ENCODE assay signal across 21 cellular contexts in genomic region chr12:27769142-27769672, GRCh38. TPM values are rescaled to one million over a fixed set of nuclear protein-coding genes. Genes with fewer than 3 reads are reported as not detected.
A peak's percentile ranks its signal among the peaks of the same experiment; 100 is the strongest.
DNase-seq lines count a peak whose midpoint lies in the region; ATAC-seq, FAIRE-seq and TF ChIP-seq lines count a peak whose summit lies in the region.
"Had no signal": no experiment of that assay in that cellular context is flagged by ENCODE, and none has a peak within 500 bp of the region (broad histone marks: within the 10 kb centered on the region; RNA-seq: fewer than 3 reads in every experiment).

No MANE protein-coding gene starts in this region.

- H3K9ac ChIP-seq in HepG2 (ENCODE audit: insufficient read depth, low read depth, low read length) (no peak overlapping the region), smooth muscle cell (ENCODE audit: low read depth) (no peak overlapping the region), mesendoderm (ENCODE audit: low read length) (no peak overlapping the region)
- H3K9ac ChIP-seq: BLaER1 had no signal

- H3K4me1 ChIP-seq in HepG2 (ENCODE audit: insufficient read depth, low read length): peaks cover 11% of the 10 kb centered on the region
- H3K4me1 ChIP-seq in right lobe of liver: no peaks in the 10 kb centered on the region
- no peaks in the 10 kb centered on the region for H3K4me1 ChIP-seq in mucosa of descending colon (ENCODE audit: low read depth)
- peaks cover 5% of the 10 kb centered on the region for H3K4me1 ChIP-seq in smooth muscle cell (ENCODE audit: low read depth)
- no peaks in the 10 kb centered on the region for H3K4me1 ChIP-seq in mesendoderm (ENCODE audit: control insufficient read depth, low read depth, low read length)
- H3K4me1 ChIP-seq: BLaER1 had no signal

- H3K27me3 ChIP-seq in HepG2 (ENCODE audit: control insufficient read depth in 1 of 2, insufficient read depth in 2 of 2, low read length in 2 of 2) (no peaks in the 10 kb centered on the region; a peak in 1 of 5 replicates), right lobe of liver (no peaks in the 10 kb centered on the region), smooth muscle cell (ENCODE audit: low read depth) (no peaks in the 10 kb centered on the region), mesendoderm (ENCODE audit: insufficient read depth, low read length, poor library complexity) (no peaks in the 10 kb centered on the region)
- H3K27me3 ChIP-seq: BLaER1 had no signal

- H3K4me3 ChIP-seq in HepG2 (replicated peaks in 1 of 3; ENCODE audit: insufficient read depth in 1 of 3, low read depth in 2 of 3, low read length in 3 of 3): no peak overlapping the region
- H3K4me3 ChIP-seq in right lobe of liver: no peak overlapping the region
- no peak overlapping the region for H3K4me3 ChIP-seq in mucosa of descending colon
- H3K4me3 ChIP-seq in smooth muscle cell: no peak overlapping the region
- no peak overlapping the region for H3K4me3 ChIP-seq in mesendoderm (ENCODE audit: low read length)
- no peak overlapping the region for H3K4me3 ChIP-seq in coronary artery
- H3K4me3 ChIP-seq: BLaER1 had no signal

- TF ChIP-seq CTCF in HepG2 (CRISPR knock-in tag; IDR thresholded peaks at IDR 0.05): no peak
- no peak for TF ChIP-seq CTCF in right lobe of liver (IDR thresholded peaks at IDR 0.05)
- TF ChIP-seq CTCF in mucosa of descending colon (IDR thresholded peaks at IDR 0.05): no peak
- TF ChIP-seq CTCF in smooth muscle cell (IDR thresholded peaks at IDR 0.05; ENCODE audit: borderline replicate concordance, insufficient read depth, poor library complexity, severe bottlenecking): no peak
- no peak for TF ChIP-seq CTCF in coronary artery (IDR thresholded peaks at IDR 0.05)

- H3K9me3 ChIP-seq in HepG2 (ENCODE audit: low read length) (no peaks in the 10 kb centered on the region), right lobe of liver (no peaks in the 10 kb centered on the region), mucosa of descending colon (no peaks in the 10 kb centered on the region), smooth muscle cell (replicated peaks; ENCODE audit: low read depth) (no peaks in the 10 kb centered on the region)
- H3K9me3 ChIP-seq: BLaER1 had no signal

- H4K20me1 ChIP-seq in HepG2 (ENCODE audit: insufficient read depth, low read length) (no peaks in the 10 kb centered on the region), smooth muscle cell (ENCODE audit: low read depth) (no peaks in the 10 kb centered on the region)
- H4K20me1 ChIP-seq: BLaER1 had no signal

- H3K36me3 ChIP-seq in HepG2 (replicated peaks in 1 of 2; ENCODE audit: control insufficient read depth in 1 of 2, insufficient read depth in 2 of 2, low read length in 2 of 2): no peaks in the 10 kb centered on the region
- H3K36me3 ChIP-seq in right lobe of liver: no peaks in the 10 kb centered on the region
- H3K36me3 ChIP-seq in mucosa of descending colon (ENCODE audit: low read depth): no peaks in the 10 kb centered on the region
- H3K36me3 ChIP-seq in smooth muscle cell (ENCODE audit: low read depth): no peaks in the 10 kb centered on the region
- no peaks in the 10 kb centered on the region for H3K36me3 ChIP-seq in mesendoderm (ENCODE audit: control insufficient read depth, insufficient read depth, low read length)
- H3K36me3 ChIP-seq: BLaER1 had no signal

- no peak overlapping the region for H3K27ac ChIP-seq in HepG2 (ENCODE audit: extremely low read length, insufficient read depth, low read length)
- no peak overlapping the region for H3K27ac ChIP-seq in right lobe of liver
- H3K27ac ChIP-seq in smooth muscle cell (ENCODE audit: low read depth): peak overlapping the region; percentile 28
- no peak overlapping the region for H3K27ac ChIP-seq in mesendoderm (ENCODE audit: low read depth, low read length)
- H3K27ac ChIP-seq in coronary artery: no peak overlapping the region
- H3K27ac ChIP-seq: BLaER1 had no signal

- no peak overlapping the region for H4K8ac ChIP-seq in mesendoderm (ENCODE audit: low read depth, low read length)

- in situ Hi-C loops in HepG2 (cut with HindIII; ENCODE audit: extremely low pct_ligation_motif_present, low pct_unique_long_range_greater_than_20kb): no loop called here

- TF ChIP-seq POLR2A in HepG2 (IDR thresholded peaks at IDR 0.05; ENCODE audit: insufficient read depth in 1 of 2, low read depth in 2 of 2, low read length in 2 of 2) (no peak), right lobe of liver (IDR thresholded peaks at IDR 0.05) (no peak)

- no peak for TF ChIP-seq RAD21 in HepG2 (CRISPR knock-in tag; IDR thresholded peaks at IDR 0.05)

- H3K18ac ChIP-seq in mesendoderm (ENCODE audit: low read length): no peak overlapping the region

- no peak overlapping the region for H2BK120ac ChIP-seq in mesendoderm (ENCODE audit: low read depth, low read length)

- H3K4me2 ChIP-seq in HepG2 (ENCODE audit: low read depth, low read length) (no peak overlapping the region), smooth muscle cell (peak overlapping the region; percentile 26), mesendoderm (ENCODE audit: low read length) (no peak overlapping the region)
- H3K4me2 ChIP-seq: BLaER1 had no signal

- H3F3A ChIP-seq in smooth muscle cell (ENCODE audit: low read depth): peaks cover 4% of the 10 kb centered on the region

- 33% methylated on average over 8 of the region's 8 CpGs for WGBS in HepG2 (ENCODE audit: low lambda C conversion rate)
- 78% methylated on average over 7 of the region's 8 CpGs for WGBS in right lobe of liver (ENCODE audit: insufficient coverage, low coverage, low lambda C conversion rate, missing lambda C conversion rate)
- WGBS in smooth muscle cell (ENCODE audit: low lambda C conversion rate): 70% methylated on average over 8 of the region's 8 CpGs
- WGBS in mesendoderm (ENCODE audit: extremely low coverage, insufficient coverage, low lambda C conversion rate): no CpG with 5 or more reads among the region's 8 CpGs

- H3K56ac ChIP-seq in mesendoderm (ENCODE audit: low read length): no peak overlapping the region

- no peaks in the 10 kb centered on the region for H3K79me1 ChIP-seq in mesendoderm (ENCODE audit: low read length)

- DNase-seq in HepG2 (ENCODE audit: low spot score) (no peak), right lobe of liver (no peak), left colon (no peak), mucosa of descending colon (no peak), smooth muscle cell (lab: John Stamatoyannopoulos, UW; ENCODE audit: unreplicated experiment) (no peak), mesendoderm (no peak), NCI-H1105 treated with DMSO at 0.1 percent for 48 hours (lab: John Stamatoyannopoulos, UW) (no peak), coronary artery (ENCODE audit: low spot score) (no peak)
- DNase-seq: 8988T; CD4-positive, alpha-beta memory T cell; DMS153; DMS79; GF-D8; H9 had no signal

- ATAC-seq in HepG2 (peak; percentile 62; the same call in 2 of the 3 replicates), right lobe of liver (no peak), left colon (peak; percentile 67), mucosa of descending colon (peak; percentile 71)

- no peak overlapping the region for H4K5ac ChIP-seq in mesendoderm (ENCODE audit: low read length)

- no peak overlapping the region for H2BK5ac ChIP-seq in mesendoderm (ENCODE audit: low read length)

- POLR2A ChIA-PET in HepG2 (lab: Yijun Ruan, JAX): no interaction called here

- H3K4ac ChIP-seq in mesendoderm (ENCODE audit: low read depth, low read length): no peak overlapping the region

- no peak overlapping the region for H2BK15ac ChIP-seq in mesendoderm (replicated peaks; ENCODE audit: low read depth)

- H2AFZ ChIP-seq in HepG2 (ENCODE audit: low read length): no peak overlapping the region
- no peak overlapping the region for H2AFZ ChIP-seq in smooth muscle cell (ENCODE audit: low read depth)

- BruUV-seq in HepG2 (replicated peaks; lab: Mats Ljungman, UMichigan): no TSS peak

- no peak for TF ChIP-seq EP300 in HepG2 (IDR thresholded peaks at IDR 0.05; ENCODE audit: low read depth in 2 of 2, low read length in 2 of 2)
- no peak for TF ChIP-seq EP300 in HepG2 (CRISPR knock-in tag; IDR thresholded peaks at IDR 0.05; ENCODE audit: borderline replicate concordance)

- FAIRE-seq in HepG2 (lab: Jason Lieb, UNC): no peak
- FAIRE-seq: H1, HTR-8/SVneo had no signal

- intact Hi-C loops in HepG2 (cut with micrococcal nuclease; ENCODE audit: unreplicated experiment) (no loop called here), right lobe of liver (cut with DNase I) (no loop called here), left colon (cut with DNase I, micrococcal nuclease) (no loop called here), mucosa of descending colon (cut with DNase I, micrococcal nuclease) (no loop called here)

- CTCF ChIA-PET in HepG2 (lab: Yijun Ruan, JAX; ENCODE audit: low intra/inter-chr PET ratio, low total read pairs): no interaction called here

- no peak overlapping the region for H3K23ac ChIP-seq in mesendoderm (ENCODE audit: low read length)

- H2AK5ac ChIP-seq in mesendoderm (ENCODE audit: low read length): no peak overlapping the region

- no peaks in the 10 kb centered on the region for H3K79me2 ChIP-seq in HepG2 (ENCODE audit: insufficient read depth, low read length)
- no peaks in the 10 kb centered on the region for H3K79me2 ChIP-seq in smooth muscle cell (ENCODE audit: low read depth)
- H3K79me2 ChIP-seq in mesendoderm (ENCODE audit: control insufficient read depth, insufficient read depth, low read length): no peaks in the 10 kb centered on the region

RNA-seq across cellular contexts. Expression of gene KLHL42, which starts 10.8 kb away (rescaled TPM):
- total RNA-seq in HepG2 (2016; rRNA removed; fragmentation: Illumina TruSeq; extraction: Trizol) (7.9 and 14.0 TPM in 2 replicates), right lobe of liver (10 to 100 TPM in 5 of 6 experiments, 1 to 10 TPM in 1; 9.4 to 15.3 (median 10.6) TPM), left colon (10 to 100 TPM; 18.1 to 23.8 TPM), mucosa of descending colon (10 to 100 TPM; 14.4 to 48.6 (median 24.0) TPM), smooth muscle cell (35.4 and 38.0 TPM in 2 replicates)
- total RNA-seq in HepG2 (2016; cell fraction: cytosol; rRNA removed; fragmentation: Illumina TruSeq; extraction: Trizol; ENCODE audit: low read depth): 2.3 and 2.6 TPM in 2 replicates
- total RNA-seq in HepG2 (2016; cell fraction: insoluble cytoplasmic fraction; rRNA removed; fragmentation: Illumina TruSeq; extraction: Trizol): 8.7 and 13.3 TPM in 2 replicates
- 5.1 TPM in 2 replicates for total RNA-seq in HepG2 (2016; cell fraction: membrane; rRNA removed; fragmentation: Illumina TruSeq; extraction: Trizol)
- total RNA-seq in HepG2 (2016; cell fraction: nucleus; rRNA removed; fragmentation: Illumina TruSeq; extraction: Trizol): 15.7 and 18.7 TPM in 2 replicates
- polyA plus RNA-seq in HepG2 (2011; rRNA removed) (13.5 and 15.5 TPM in 2 replicates), smooth muscle cell (25.6 and 39.7 TPM in 2 replicates)
- polyA plus RNA-seq in HepG2 (2011; cell fraction: cytosol; rRNA removed): 7.4 and 8.0 TPM in 2 replicates
- polyA plus RNA-seq in HepG2 (2011; cell fraction: nucleus; rRNA removed): 38.3 and 39.4 TPM in 2 replicates
- polyA plus RNA-seq in HepG2 (2012): 6.4 and 7.7 TPM in 2 replicates
- polyA plus RNA-seq in HepG2 (2016; cell fraction: cytosol; fragmentation: Illumina TruSeq; extraction: Trizol; ENCODE audit: low read depth): 2.2 TPM in 2 replicates
- polyA plus RNA-seq in HepG2 (2016; cell fraction: insoluble cytoplasmic fraction; fragmentation: Illumina TruSeq; extraction: Trizol; ENCODE audit: low read depth): 6.6 and 6.8 TPM in 2 replicates
- 3.8 and 4.2 TPM in 2 replicates for polyA plus RNA-seq in HepG2 (2016; cell fraction: membrane; fragmentation: Illumina TruSeq; extraction: Trizol; ENCODE audit: low read depth)
- polyA plus RNA-seq in HepG2 (2016; cell fraction: nucleus; fragmentation: Illumina TruSeq; extraction: Trizol; ENCODE audit: insufficient read depth, low read depth): 24.1 and 25.1 TPM in 2 replicates
- polyA minus RNA-seq in HepG2 (2011; rRNA and poly(A)+ RNA removed; ENCODE audit: low replicate concordance): 30.9 and 54.6 TPM in 2 replicates
- polyA minus RNA-seq in HepG2 (2011; cell fraction: cytosol; rRNA and poly(A)+ RNA removed): 6.9 and 7.9 TPM in 2 replicates
- polyA minus RNA-seq in HepG2 (2011; cell fraction: nucleus; rRNA and poly(A)+ RNA removed): 45.6 and 57.7 TPM in 2 replicates
- 17.1 TPM for polyA plus RNA-seq in mesendoderm (2013, experiment 1 of 2)
- 17.4 TPM for polyA plus RNA-seq in mesendoderm (2013, experiment 2 of 2)

RNA-seq across cellular contexts. Expression of gene MANSC4, which starts 10.8 kb away (rescaled TPM):
- not detected in 2 replicates for total RNA-seq in HepG2 (2016; rRNA removed; fragmentation: Illumina TruSeq; extraction: Trizol)
- total RNA-seq in HepG2 (2016; cell fraction: cytosol; rRNA removed; fragmentation: Illumina TruSeq; extraction: Trizol; ENCODE audit: low read depth): not detected in 2 replicates
- total RNA-seq in HepG2 (2016; cell fraction: insoluble cytoplasmic fraction; rRNA removed; fragmentation: Illumina TruSeq; extraction: Trizol): not detected in 2 replicates
- total RNA-seq in HepG2 (2016; cell fraction: membrane; rRNA removed; fragmentation: Illumina TruSeq; extraction: Trizol): not detected in 2 replicates
- not detected in 2 replicates for total RNA-seq in HepG2 (2016; cell fraction: nucleus; rRNA removed; fragmentation: Illumina TruSeq; extraction: Trizol)
- polyA plus RNA-seq in HepG2 (2011; rRNA removed): not detected in 2 replicates
- polyA plus RNA-seq in HepG2 (2011; cell fraction: cytosol; rRNA removed): not detected in 2 replicates
- not detected in 2 replicates for polyA plus RNA-seq in HepG2 (2011; cell fraction: nucleus; rRNA removed)
- not detected in 2 replicates for polyA plus RNA-seq in HepG2 (2012)
- not detected in 2 replicates for polyA plus RNA-seq in HepG2 (2016; cell fraction: cytosol; fragmentation: Illumina TruSeq; extraction: Trizol; ENCODE audit: low read depth)
- not detected in 2 replicates for polyA plus RNA-seq in HepG2 (2016; cell fraction: insoluble cytoplasmic fraction; fragmentation: Illumina TruSeq; extraction: Trizol; ENCODE audit: low read depth)
- not detected in 2 replicates for polyA plus RNA-seq in HepG2 (2016; cell fraction: membrane; fragmentation: Illumina TruSeq; extraction: Trizol; ENCODE audit: low read depth)
- not detected in 2 replicates for polyA plus RNA-seq in HepG2 (2016; cell fraction: nucleus; fragmentation: Illumina TruSeq; extraction: Trizol; ENCODE audit: insufficient read depth, low read depth)
- polyA minus RNA-seq in HepG2 (2011; rRNA and poly(A)+ RNA removed; ENCODE audit: low replicate concordance): not detected in 2 replicates
- not detected in 2 replicates for polyA minus RNA-seq in HepG2 (2011; cell fraction: cytosol; rRNA and poly(A)+ RNA removed)
- not detected in 2 replicates for polyA minus RNA-seq in HepG2 (2011; cell fraction: nucleus; rRNA and poly(A)+ RNA removed)
- not detected for total RNA-seq in right lobe of liver
- total RNA-seq in left colon: not detected
- total RNA-seq in mucosa of descending colon: not detected
- total RNA-seq in smooth muscle cell: 2.6 and 2.9 TPM in 2 replicates
- 0.47 and 5.5 TPM in 2 replicates for polyA plus RNA-seq in smooth muscle cell
- 0.04 TPM for polyA plus RNA-seq in mesendoderm (2013, experiment 1 of 2)
- not detected for polyA plus RNA-seq in mesendoderm (2013, experiment 2 of 2)
- total RNA-seq: A673; CD4-positive, alpha-beta memory T cell; Daoy; H1; H9 had no signal
- polyA plus RNA-seq: AG04450, CD14-positive monocyte, H1 had no signal

RNA-seq across cellular contexts. Expression of gene MRPS35, which starts 58.6 kb away (rescaled TPM):
- total RNA-seq in HepG2 (2016; rRNA removed; fragmentation: Illumina TruSeq; extraction: Trizol): 104 and 160 TPM in 2 replicates
- total RNA-seq in HepG2 (2016; cell fraction: cytosol; rRNA removed; fragmentation: Illumina TruSeq; extraction: Trizol; ENCODE audit: low read depth): 29.1 and 30.1 TPM in 2 replicates
- 102 and 162 TPM in 2 replicates for total RNA-seq in HepG2 (2016; cell fraction: insoluble cytoplasmic fraction; rRNA removed; fragmentation: Illumina TruSeq; extraction: Trizol)
- total RNA-seq in HepG2 (2016; cell fraction: membrane; rRNA removed; fragmentation: Illumina TruSeq; extraction: Trizol): 47.8 and 48.1 TPM in 2 replicates
- 39.9 and 41.6 TPM in 2 replicates for total RNA-seq in HepG2 (2016; cell fraction: nucleus; rRNA removed; fragmentation: Illumina TruSeq; extraction: Trizol)
- 48.8 and 63.4 TPM in 2 replicates for polyA plus RNA-seq in HepG2 (2011; rRNA removed)
- 37.3 and 44.5 TPM in 2 replicates for polyA plus RNA-seq in HepG2 (2011; cell fraction: cytosol; rRNA removed)
- 8.5 and 11.1 TPM in 2 replicates for polyA plus RNA-seq in HepG2 (2011; cell fraction: nucleus; rRNA removed)
- polyA plus RNA-seq in HepG2 (2012): 47.9 and 61.2 TPM in 2 replicates
- polyA plus RNA-seq in HepG2 (2016; cell fraction: cytosol; fragmentation: Illumina TruSeq; extraction: Trizol; ENCODE audit: low read depth): 13.4 and 14.7 TPM in 2 replicates
- 142 and 160 TPM in 2 replicates for polyA plus RNA-seq in HepG2 (2016; cell fraction: insoluble cytoplasmic fraction; fragmentation: Illumina TruSeq; extraction: Trizol; ENCODE audit: low read depth)
- polyA plus RNA-seq in HepG2 (2016; cell fraction: membrane; fragmentation: Illumina TruSeq; extraction: Trizol; ENCODE audit: low read depth): 29.5 and 31.1 TPM in 2 replicates
- polyA plus RNA-seq in HepG2 (2016; cell fraction: nucleus; fragmentation: Illumina TruSeq; extraction: Trizol; ENCODE audit: insufficient read depth, low read depth): 50.1 and 50.5 TPM in 2 replicates
- 17.4 and 21.1 TPM in 2 replicates for polyA minus RNA-seq in HepG2 (2011; rRNA and poly(A)+ RNA removed; ENCODE audit: low replicate concordance)
- polyA minus RNA-seq in HepG2 (2011; cell fraction: cytosol; rRNA and poly(A)+ RNA removed): 47.1 and 47.8 TPM in 2 replicates
- polyA minus RNA-seq in HepG2 (2011; cell fraction: nucleus; rRNA and poly(A)+ RNA removed): 20.2 and 28.0 TPM in 2 replicates
- 10 to 100 TPM; 34.6 to 84.4 (median 41.1) TPM for total RNA-seq in right lobe of liver
- 10 to 100 TPM; 59.1 to 72.2 TPM for total RNA-seq in left colon
- 10 to 100 TPM; 50.2 to 72.6 (median 67.3) TPM for total RNA-seq in mucosa of descending colon
- 75.6 and 77.1 TPM in 2 replicates for total RNA-seq in smooth muscle cell
- 51.6 and 55.6 TPM in 2 replicates for polyA plus RNA-seq in smooth muscle cell
- polyA plus RNA-seq in mesendoderm (2013, experiment 1 of 2): 66.3 TPM
- 69.8 TPM for polyA plus RNA-seq in mesendoderm (2013, experiment 2 of 2)

Comparison
In these comparisons a context has a peak if more than half of its experiments do, and no peak if none do; other contexts are left out.
1. ATAC-seq: peak in HepG2 (single experiment), left colon (single experiment) and mucosa of descending colon (single experiment); none in right lobe of liver (0 of 4).